ENCODE assay signal across 32 cellular contexts in the genomic region with DNA sequence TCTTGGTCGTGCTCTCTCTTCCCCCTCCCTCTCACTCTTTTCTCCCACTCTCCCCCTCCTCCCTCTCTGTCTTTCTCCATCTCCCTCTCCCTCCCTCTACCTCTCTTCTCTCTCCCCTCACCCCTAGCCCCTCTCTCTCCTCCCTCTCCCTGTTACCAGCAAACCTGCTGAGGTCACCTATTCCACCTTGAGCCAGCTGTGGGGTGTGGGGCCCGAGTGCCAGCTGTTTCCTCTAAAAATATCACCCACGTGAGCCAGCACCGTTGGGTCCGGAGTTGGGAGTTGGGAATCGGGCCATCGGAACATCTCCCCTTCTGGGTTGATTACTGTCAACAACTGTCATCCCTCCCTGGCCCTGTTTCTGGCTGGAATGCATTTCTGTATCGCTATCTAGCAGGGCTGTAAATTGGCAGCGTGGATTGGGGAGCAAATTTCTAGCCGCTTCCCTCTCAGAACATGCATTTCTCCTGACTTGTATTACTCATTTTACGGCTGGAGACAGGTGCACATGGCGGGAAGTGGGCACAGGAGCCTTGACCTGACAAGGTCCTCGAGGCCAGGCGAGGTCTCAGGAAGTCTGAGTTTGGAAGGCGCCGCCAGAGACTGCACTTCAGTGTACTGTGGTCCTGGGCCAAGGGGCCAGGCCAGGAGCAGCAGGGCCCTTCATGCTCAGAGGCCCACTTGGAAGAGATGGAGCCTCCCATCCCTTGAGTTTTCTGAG.
"Had no signal": no experiment of that assay in that cellular context is flagged by ENCODE, and none has a peak within 500 bp of the region (broad histone marks: within the 10 kb centered on the region; RNA-seq: fewer than 3 reads in every experiment).

No MANE protein-coding gene starts in this region.

- ATAC-seq: activated CD4-positive, alpha-beta T cell treated with anti-CD3 and anti-CD28 coated beads for 36 hours; activated CD8-positive, alpha-beta memory T cell treated with anti-CD3 and anti-CD28 coated beads, Interleukin-2, amount 10 ng/mL, durations not matched to agents 7 days and 5 days; activated CD8-positive, alpha-beta T cell treated with anti-CD3 and anti-CD28 coated beads, Interleukin-2, amount 10 ng/mL, durations not matched to agents 7 days and 5 days; activated naive CD8-positive, alpha-beta T cell treated with anti-CD3 and anti-CD28 coated beads, Interleukin-2, amount 50 U/mL, for 24 hours; effector memory CD8-positive, alpha-beta T cell; foreskin keratinocyte; gastrocnemius medialis; heart left ventricle had no signal

- H3K9me3 Mint-ChIP-seq: activated CD4-positive, alpha-beta T cell treated with anti-CD3 and anti-CD28 coated beads, Interleukin-2, amount 10 ng/mL, durations not matched to agents 24 days and 14 days; activated naive CD8-positive, alpha-beta T cell treated with anti-CD3 and anti-CD28 coated beads for 36 hours; activated naive CD8-positive, alpha-beta T cell treated with anti-CD3 and anti-CD28 coated beads, Interleukin-2, amount 50 U/mL, for 24 hours; central memory CD8-positive, alpha-beta T cell; effector memory CD8-positive, alpha-beta T cell had no signal

- H3K4me3 Mint-ChIP-seq: activated CD4-positive, alpha-beta memory T cell treated with anti-CD3 and anti-CD28 coated beads for 36 hours; activated CD4-positive, alpha-beta T cell treated with anti-CD3 and anti-CD28 coated beads for 36 hours; activated CD4-positive, alpha-beta T cell treated with anti-CD3 and anti-CD28 coated beads, Interleukin-2, amount 10 ng/mL, durations not matched to agents 24 days and 14 days; activated CD8-positive, alpha-beta memory T cell treated with anti-CD3 and anti-CD28 coated beads, Interleukin-2, amount 10 ng/mL, durations not matched to agents 7 days and 5 days; activated CD8-positive, alpha-beta T cell treated with anti-CD3 and anti-CD28 coated beads, Interleukin-2, amount 10 ng/mL, durations not matched to agents 7 days and 5 days; activated naive CD8-positive, alpha-beta T cell treated with anti-CD3 and anti-CD28 coated beads for 36 hours; activated naive CD8-positive, alpha-beta T cell treated with anti-CD3 and anti-CD28 coated beads, Interleukin-2, amount 50 U/mL, for 24 hours; central memory CD8-positive, alpha-beta T cell; effector memory CD8-positive, alpha-beta T cell had no signal

- H3K27ac Mint-ChIP-seq: activated CD4-positive, alpha-beta memory T cell treated with anti-CD3 and anti-CD28 coated beads for 36 hours; activated CD4-positive, alpha-beta T cell treated with anti-CD3 and anti-CD28 coated beads for 36 hours; activated CD4-positive, alpha-beta T cell treated with anti-CD3 and anti-CD28 coated beads, Interleukin-2, amount 10 ng/mL, durations not matched to agents 24 days and 14 days; activated CD8-positive, alpha-beta memory T cell treated with anti-CD3 and anti-CD28 coated beads, Interleukin-2, amount 10 ng/mL, durations not matched to agents 7 days and 5 days; activated CD8-positive, alpha-beta T cell treated with anti-CD3 and anti-CD28 coated beads, Interleukin-2, amount 10 ng/mL, durations not matched to agents 7 days and 5 days; activated naive CD8-positive, alpha-beta T cell treated with anti-CD3 and anti-CD28 coated beads for 36 hours; activated naive CD8-positive, alpha-beta T cell treated with anti-CD3 and anti-CD28 coated beads, Interleukin-2, amount 50 U/mL, for 24 hours; effector memory CD8-positive, alpha-beta T cell had no signal

- H3K36me3 ChIP-seq: adrenal gland, ascending aorta, brain microvascular endothelial cell, esophagus muscularis mucosa, gastrocnemius medialis, heart left ventricle had no signal

- H3K27me3 ChIP-seq: adrenal gland, ascending aorta, brain microvascular endothelial cell, foreskin keratinocyte, gastrocnemius medialis had no signal

- FAIRE-seq: bronchial epithelial cell, colon had no signal

- H3K36me3 Mint-ChIP-seq: activated CD4-positive, alpha-beta memory T cell treated with anti-CD3 and anti-CD28 coated beads for 36 hours; activated CD8-positive, alpha-beta memory T cell treated with anti-CD3 and anti-CD28 coated beads, Interleukin-2, amount 10 ng/mL, durations not matched to agents 7 days and 5 days; activated naive CD8-positive, alpha-beta T cell treated with anti-CD3 and anti-CD28 coated beads for 36 hours had no signal

- H3K27me3 Mint-ChIP-seq: activated CD4-positive, alpha-beta memory T cell treated with anti-CD3 and anti-CD28 coated beads for 36 hours; activated CD4-positive, alpha-beta T cell treated with anti-CD3 and anti-CD28 coated beads for 36 hours; activated CD4-positive, alpha-beta T cell treated with anti-CD3 and anti-CD28 coated beads, Interleukin-2, amount 10 ng/mL, durations not matched to agents 24 days and 14 days; activated CD8-positive, alpha-beta memory T cell treated with anti-CD3 and anti-CD28 coated beads, Interleukin-2, amount 10 ng/mL, durations not matched to agents 7 days and 5 days; activated naive CD8-positive, alpha-beta T cell treated with anti-CD3 and anti-CD28 coated beads, Interleukin-2, amount 50 U/mL, for 24 hours; central memory CD8-positive, alpha-beta T cell; effector memory CD8-positive, alpha-beta T cell had no signal

- H3K4me1 ChIP-seq: adrenal gland, ascending aorta, esophagus muscularis mucosa, foreskin keratinocyte, gastrocnemius medialis had no signal

- H3K27ac ChIP-seq: adrenal gland, ascending aorta, brain microvascular endothelial cell, esophagus muscularis mucosa, foreskin keratinocyte, gastrocnemius medialis, heart left ventricle had no signal

- H3K9me3 ChIP-seq: adrenal gland, ascending aorta, gastrocnemius medialis had no signal

- DNase-seq: activated CD4-positive, alpha-beta memory T cell treated with anti-CD3 and anti-CD28 coated beads for 36 hours; activated CD4-positive, alpha-beta T cell treated with anti-CD3 and anti-CD28 coated beads for 36 hours; activated CD4-positive, alpha-beta T cell treated with anti-CD3 and anti-CD28 coated beads, Interleukin-2, amount 10 ng/mL, durations not matched to agents 24 days and 14 days; activated CD4-positive, CD25-positive, alpha-beta regulatory T cell; activated CD4-positive, CD25-positive, alpha-beta regulatory T cell treated with anti-CD3 and anti-CD28 coated beads, Interleukin-2, amount 50 U/mL, for 72 hours; activated CD8-positive, alpha-beta memory T cell treated with anti-CD3 and anti-CD28 coated beads, Interleukin-2, amount 10 ng/mL, durations not matched to agents 7 days and 5 days; activated CD8-positive, alpha-beta memory T cell treated with anti-CD3 and anti-CD28 coated beads, Interleukin-2, amount 50 U/mL, for 4 hours; activated CD8-positive, alpha-beta T cell treated with anti-CD3 and anti-CD28 coated beads, Interleukin-2, amount 10 ng/mL, durations not matched to agents 7 days and 5 days; activated gamma-delta T cell; activated naive CD4-positive, alpha-beta T cell; activated naive CD4-positive, alpha-beta T cell treated with anti-CD3 and anti-CD28 coated beads, Interleukin-2, amount 50 U/mL, for 16 hours; activated naive CD8-positive, alpha-beta T cell treated with anti-CD3 and anti-CD28 coated beads for 36 hours; activated naive CD8-positive, alpha-beta T cell treated with anti-CD3 and anti-CD28 coated beads, Interleukin-2, amount 50 U/mL, for 24 hours; activated T-cell treated with anti-CD3 and anti-CD28 coated beads, Interleukin-2, amount 50 U/mL, for 1 hour; activated T-cell treated with anti-CD3 and anti-CD28 coated beads, Interleukin-2, amount 50 U/mL, for 48 hours; adrenal gland; brain microvascular endothelial cell; cortex of kidney; dermis blood vessel endothelial cell; effector CD4-positive, alpha-beta T cell; effector memory CD8-positive, alpha-beta T cell; erythroblast; foreskin keratinocyte; gastrocnemius medialis; glutamatergic neuron; heart left ventricle; T-helper 2 cell had no signal

- H3K4me1 Mint-ChIP-seq: activated CD4-positive, alpha-beta T cell treated with anti-CD3 and anti-CD28 coated beads for 36 hours; activated CD4-positive, alpha-beta T cell treated with anti-CD3 and anti-CD28 coated beads, Interleukin-2, amount 10 ng/mL, durations not matched to agents 24 days and 14 days; activated CD8-positive, alpha-beta memory T cell treated with anti-CD3 and anti-CD28 coated beads, Interleukin-2, amount 10 ng/mL, durations not matched to agents 7 days and 5 days; activated naive CD8-positive, alpha-beta T cell treated with anti-CD3 and anti-CD28 coated beads for 36 hours; activated naive CD8-positive, alpha-beta T cell treated with anti-CD3 and anti-CD28 coated beads, Interleukin-2, amount 50 U/mL, for 24 hours; central memory CD8-positive, alpha-beta T cell had no signal

- H3K4me3 ChIP-seq: adrenal gland, ascending aorta, esophagus muscularis mucosa, gastrocnemius medialis, heart left ventricle had no signal
